Comparison of ENCODE assay signal across 26 cellular contexts in genomic region chr10:100660945-100661344, GRCh38.
A peak's percentile ranks its signal among the peaks of the same experiment; 100 is the strongest.
DNase-seq lines count a peak whose midpoint lies in the region; ATAC-seq, FAIRE-seq and TF ChIP-seq lines count a peak whose summit lies in the region.
"Had no signal": no experiment of that assay in that cellular context is flagged by ENCODE, and none has a peak within 500 bp of the region (broad histone marks: within the 10 kb centered on the region; RNA-seq: fewer than 3 reads in every experiment).

No MANE protein-coding gene starts in this region.

- H3K27me3 ChIP-seq in mammary epithelial cell (ENCODE audit: insufficient read depth, low read length) (peaks cover 35% of the 10 kb centered on the region), prostate gland (replicated peaks; ENCODE audit: insufficient read depth) (peaks cover 46% of the 10 kb centered on the region)
- H3K27me3 ChIP-seq: BE2C had no signal

- no peak overlapping the region for H3K4me2 ChIP-seq in mammary epithelial cell (ENCODE audit: insufficient read depth, low read depth, low read length)
- H3K4me2 ChIP-seq: BLaER1 treated with 17β-estradiol and CSF1 and Interleukin-3, amounts not matched to agents 10 nM and 100 nM; GM23338 had no signal

- H3K27ac Mint-ChIP-seq in MCF 10A (ENCODE audit: low read depth, unreplicated experiment) = no peak overlapping the region
- H3K27ac Mint-ChIP-seq: CD14-positive monocyte; CD4-positive, alpha-beta T cell; CD8-positive, alpha-beta memory T cell; GM23338; HFFc6 had no signal

- no peaks in the 10 kb centered on the region for H3K9me3 ChIP-seq in mammary epithelial cell (replicated peaks; ENCODE audit: insufficient read depth, low read length)
- no peaks in the 10 kb centered on the region for H3K9me3 ChIP-seq in prostate gland
- H3K9me3 ChIP-seq: BE2C, HAP-1 had no signal

- dilution Hi-C loops in mammary epithelial cell (cut with HindIII; ENCODE audit: low sequenced_read_pairs) = no loop called here

- TF ChIP-seq POLR2A in prostate gland (IDR thresholded peaks at IDR 0.05) = no peak

- POLR2A ChIA-PET in MCF 10A (lab: Yijun Ruan, JAX) = interaction anchor here (0.6 kb wide), 1 partner anchor 214 kb away, joined by 3 read pairs; no protein-coding TSS in a partner anchor

- no peaks in the 10 kb centered on the region for H3K9me3 Mint-ChIP-seq in MCF 10A (ENCODE audit: unreplicated experiment)
- H3K9me3 Mint-ChIP-seq: CD4-positive, alpha-beta T cell; GM23338; HFFc6 had no signal

- H3K36me3 ChIP-seq in mammary epithelial cell (ENCODE audit: insufficient read depth, low read length) (no peaks in the 10 kb centered on the region), prostate gland (no peaks in the 10 kb centered on the region)
- H3K36me3 ChIP-seq: BE2C; BLaER1 treated with 17β-estradiol and CSF1 and Interleukin-3, amounts not matched to agents 10 nM and 100 nM; HAP-1 had no signal

- intact Hi-C loops in mammary epithelial cell (cut with micrococcal nuclease) (no loop called here), MCF 10A (cut with micrococcal nuclease) (no loop called here), prostate gland (cut with DNase I) (no loop called here)

- H3K4me3 ChIP-seq in mammary epithelial cell (replicated peaks in 1 of 3; ENCODE audit: insufficient read depth in 1 of 3, low read depth in 2 of 3, low read length in 3 of 3) (no peak overlapping the region), prostate gland (no peak overlapping the region)
- H3K4me3 ChIP-seq: BLaER1 treated with 17β-estradiol and CSF1 and Interleukin-3, amounts not matched to agents 10 nM and 100 nM; GM12878; HAP-1 had no signal

- H4K20me1 ChIP-seq in mammary epithelial cell (ENCODE audit: insufficient read depth, low read length) = no peaks in the 10 kb centered on the region

- WGBS in mammary epithelial cell (ENCODE audit: low coverage, missing lambda C conversion rate) = 64% methylated on average over 1 of the region's 3 CpGs
- WGBS in prostate gland = 68% methylated on average over 2 of the region's 3 CpGs

- no peak overlapping the region for H2AFZ ChIP-seq in mammary epithelial cell (ENCODE audit: low read depth, low read length)
- H2AFZ ChIP-seq: GM23338 had no signal

- H3K4me1 ChIP-seq in mammary epithelial cell (ENCODE audit: insufficient read depth, low read length) (peaks cover 13% of the 10 kb centered on the region), prostate gland (replicated peaks) (no peaks in the 10 kb centered on the region)
- H3K4me1 ChIP-seq: BLaER1 treated with 17β-estradiol and CSF1 and Interleukin-3, amounts not matched to agents 10 nM and 100 nM had no signal

- peaks cover 7% of the 10 kb centered on the region for H3K4me1 Mint-ChIP-seq in MCF 10A (ENCODE audit: insufficient read depth, unreplicated experiment)

- DNase-seq in mammary epithelial cell (peak; percentile 3), MCF 10A (ENCODE audit: unreplicated experiment) (no peak), urothelium cell line (ENCODE audit: low spot score) (no peak), prostate gland (ENCODE audit: low spot score) (no peak)
- DNase-seq: ACHN; AML-193; CD4-positive, alpha-beta T cell; CD8-positive, alpha-beta memory T cell; DMS 273 treated with DMSO at 0.1 percent for 48 hours; DMS79; EL; GDM1; HFFc6 had no signal

- H3K36me3 Mint-ChIP-seq in MCF 10A (ENCODE audit: insufficient read depth, unreplicated experiment) = no peaks in the 10 kb centered on the region
- H3K36me3 Mint-ChIP-seq: CD8-positive, alpha-beta memory T cell had no signal

- H3K4me3 Mint-ChIP-seq in MCF 10A (ENCODE audit: unreplicated experiment) = no peak overlapping the region
- H3K4me3 Mint-ChIP-seq: CD4-positive, alpha-beta T cell; CD8-positive, alpha-beta memory T cell; GM23338; HFFc6 had no signal

- TF ChIP-seq CTCF in mammary epithelial cell (conservative IDR thresholded peaks at IDR 0.05 in 1 of 2, IDR thresholded peaks at IDR 0.05 in 1 of 2; ENCODE audit: extremely low read depth in 1 of 2, insufficient read depth in 1 of 2, low read depth in 1 of 2, low read length in 2 of 2) = no peak
- TF ChIP-seq CTCF in MCF 10A (IDR thresholded peaks at IDR 0.05; ENCODE audit: unreplicated experiment) = no peak
- no peak for TF ChIP-seq CTCF in prostate gland (IDR thresholded peaks at IDR 0.05)

- peaks cover 55% of the 10 kb centered on the region for H3K27me3 Mint-ChIP-seq in MCF 10A (ENCODE audit: insufficient read depth, unreplicated experiment)

- BruUV-seq in mammary epithelial cell (replicated peaks; lab: Mats Ljungman, UMichigan) (no TSS peak), MCF 10A (replicated peaks; lab: Mats Ljungman, UMichigan) (no TSS peak)

- ATAC-seq in esophagus mucosa (peak; percentile 57), HG03045 (IDR thresholded peaks at IDR 0.05; ENCODE audit: unreplicated experiment) (no peak)
- ATAC-seq: GM12878 had no signal

- H3K9ac ChIP-seq in mammary epithelial cell (ENCODE audit: insufficient read depth, low read length) = no peak overlapping the region
- H3K9ac ChIP-seq: BLaER1 treated with 17β-estradiol and CSF1 and Interleukin-3, amounts not matched to agents 10 nM and 100 nM had no signal

- FAIRE-seq in urothelium cell line (lab: Jason Lieb, UNC) = peak; percentile 90
- FAIRE-seq: A204.1, D721Med, GM12878, GM19239, H54 had no signal

- H3K27ac ChIP-seq in mammary epithelial cell (ENCODE audit: insufficient read depth, low read depth, low read length) = no peak overlapping the region
- H3K27ac ChIP-seq in prostate gland = no peak overlapping the region
- H3K27ac ChIP-seq: 22Rv1; BLaER1 treated with 17β-estradiol and CSF1 and Interleukin-3, amounts not matched to agents 10 nM and 100 nM had no signal

- H3K79me2 ChIP-seq in mammary epithelial cell (ENCODE audit: insufficient read depth, low read length) = no peaks in the 10 kb centered on the region

- in situ Hi-C loops in mammary epithelial cell (cut with MboI; ENCODE audit: low sequenced_read_pairs in 2 of 2) = no loop called here

- CTCF ChIA-PET in mammary epithelial cell (lab: Charles Lee; ENCODE audit: low non-redundant PET) (no interaction called here), MCF 10A (lab: Yijun Ruan, JAX) (no interaction called here)
